In genomic region chr17:48261297-48261880, GRCh38 we compare ENCODE assay signal across 1 cellular context.
TF ChIP-seq lines count a peak whose summit lies in the region.

No MANE protein-coding gene starts in this region.

TF ChIP-seq in liver, 16 proteins besides CTCF, POLR2A, EP300 and RAD21 (continued from another document):
- TF ChIP-seq, protein P1, sequence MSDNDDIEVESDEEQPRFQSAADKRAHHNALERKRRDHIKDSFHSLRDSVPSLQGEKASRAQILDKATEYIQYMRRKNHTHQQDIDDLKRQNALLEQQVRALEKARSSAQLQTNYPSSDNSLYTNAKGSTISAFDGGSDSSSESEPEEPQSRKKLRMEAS (IDR thresholded peaks at IDR 0.05): no peak
- TF ChIP-seq HNF4G (IDR thresholded peaks at IDR 0.05): no peak
